ENCODE assay signal across 26 cellular contexts in genomic region chr3:123405936-123406510, GRCh38. TPM values are rescaled to one million over a fixed set of nuclear protein-coding genes. Genes with fewer than 3 reads are reported as not detected.
DNase-seq lines count a peak whose midpoint lies in the region; ATAC-seq and TF ChIP-seq lines count a peak whose summit lies in the region.
"Had no signal": no experiment of that assay in that cellular context is flagged by ENCODE, and none has a peak within 500 bp of the region (broad histone marks: within the 10 kb centered on the region; RNA-seq: fewer than 3 reads in every experiment).

No MANE protein-coding gene starts in this region.

- H3K27ac ChIP-seq in body of pancreas (peak overlapping the region in 3 of 4 donors; percentile 8 to 46 (median 39)), transverse colon (peak overlapping the region; percentile 72 to 86 (median 81))
- H3K27ac ChIP-seq: gastrocnemius medialis, psoas muscle, SJCRH30, thyroid gland had no signal

- POLR2A ChIA-PET in Caco-2 (lab: Charles Lee) = no interaction called here

- peak overlapping the region; percentile 32 for H3K27ac Mint-ChIP-seq in nephron progenitor cell
- no peak overlapping the region for H3K27ac Mint-ChIP-seq in Caco-2 (ENCODE audit: unreplicated experiment)
- H3K27ac Mint-ChIP-seq: activated CD4-positive, alpha-beta memory T cell treated with anti-CD3 and anti-CD28 coated beads, Interleukin-2, amount 10 ng/mL, durations not matched to agents 7 days and 5 days; brain; CD4-positive, alpha-beta T cell; effector memory CD8-positive, alpha-beta T cell; stimulated activated effector memory CD8-positive, alpha-beta T cell treated with anti-CD3 and anti-CD28 coated beads, Interleukin-12 subunit alpha, Interleukin-12 subunit beta, amount 100 ng/mL, for 72 hours; T-cell had no signal

- H3K36me3 ChIP-seq in body of pancreas (replicated peaks in 1 of 2; ENCODE audit: insufficient read depth in 1 of 2, low read depth in 2 of 2) (no peaks in the 10 kb centered on the region), transverse colon (no peaks in the 10 kb centered on the region), Caco-2 (ENCODE audit: control insufficient read depth, insufficient read depth, low read length) (no peaks in the 10 kb centered on the region)
- H3K36me3 ChIP-seq: gastrocnemius medialis, SJCRH30, thyroid gland had no signal

- no peak for ATAC-seq in body of pancreas
- no peak for ATAC-seq in left cardiac atrium
- ATAC-seq: effector memory CD8-positive, alpha-beta T cell; Panc1; stimulated activated effector memory CD8-positive, alpha-beta T cell treated with anti-CD3 and anti-CD28 coated beads, Interleukin-12 subunit alpha, Interleukin-12 subunit beta, amount 100 ng/mL, for 72 hours had no signal

- H3K27me3 ChIP-seq in body of pancreas (no peaks in the 10 kb centered on the region), transverse colon (no peaks in the 10 kb centered on the region), Caco-2 (replicated peaks; ENCODE audit: control insufficient read depth, insufficient read depth, low read length) (no peaks in the 10 kb centered on the region)
- H3K27me3 ChIP-seq: gastrocnemius medialis, thyroid gland had no signal

- H3K9me3 Mint-ChIP-seq in nephron progenitor cell (no peaks in the 10 kb centered on the region), Caco-2 (ENCODE audit: unreplicated experiment) (no peaks in the 10 kb centered on the region)
- H3K9me3 Mint-ChIP-seq: activated CD4-positive, alpha-beta memory T cell treated with anti-CD3 and anti-CD28 coated beads, Interleukin-2, amount 10 ng/mL, durations not matched to agents 7 days and 5 days; brain; CD4-positive, alpha-beta T cell; effector memory CD8-positive, alpha-beta T cell; stimulated activated effector memory CD8-positive, alpha-beta T cell treated with anti-CD3 and anti-CD28 coated beads, Interleukin-12 subunit alpha, Interleukin-12 subunit beta, amount 100 ng/mL, for 72 hours; T-cell had no signal

- H3K4me1 Mint-ChIP-seq in nephron progenitor cell (peaks cover 60% of the 10 kb centered on the region), Caco-2 (ENCODE audit: low read depth, unreplicated experiment) (peaks cover 4% of the 10 kb centered on the region)
- H3K4me1 Mint-ChIP-seq: activated CD4-positive, alpha-beta memory T cell treated with anti-CD3 and anti-CD28 coated beads, Interleukin-2, amount 10 ng/mL, durations not matched to agents 7 days and 5 days; stimulated activated effector memory CD8-positive, alpha-beta T cell treated with anti-CD3 and anti-CD28 coated beads, Interleukin-12 subunit alpha, Interleukin-12 subunit beta, amount 100 ng/mL, for 72 hours; T-cell had no signal

- H3K9me3 ChIP-seq in body of pancreas (no peaks in the 10 kb centered on the region), transverse colon (no peaks in the 10 kb centered on the region), Caco-2 (no peaks in the 10 kb centered on the region)
- H3K9me3 ChIP-seq: gastrocnemius medialis, psoas muscle, SJCRH30, thyroid gland had no signal

- intact Hi-C loops in body of pancreas (cut with DNase I) (no loop called here), left cardiac atrium (cut with DNase I) (no loop called here), transverse colon (cut with DNase I; ENCODE audit: low total_unique reads) (no loop called here), Caco-2 (cut with micrococcal nuclease; ENCODE audit: unreplicated experiment) (loop anchor here (5.0 kb wide), 1 partner anchor 41 kb away; the partner anchor contains the start of gene ADCY5)

- DNase-seq in body of pancreas (no peak), left cardiac atrium (peak; percentile 8), nephron progenitor cell (no peak), transverse colon (no peak), Caco-2 (no peak), GF-D8 (lab: John Stamatoyannopoulos, UW) (no peak), NCI-H345 (lab: John Stamatoyannopoulos, UW) (no peak)
- DNase-seq: activated CD4-positive, alpha-beta memory T cell treated with anti-CD3 and anti-CD28 coated beads, Interleukin-2, amount 10 ng/mL, durations not matched to agents 7 days and 5 days; activated CD4-positive, CD25-positive, alpha-beta regulatory T cell treated with anti-CD3 and anti-CD28 coated beads, Interleukin-2, amount 50 U/mL, for 72 hours; activated effector memory CD4-positive, alpha-beta T cell treated with anti-CD3 and anti-CD28 coated beads, Interleukin-2, amount 50 U/mL, for 16 hours; CD4-positive, alpha-beta T cell; effector memory CD8-positive, alpha-beta T cell; islet precursor cell; KBM-7; NCI-H1436; NK-92 treated with Interleukin-12 subunit alpha and Interleukin-12 subunit beta, amount 100 ng/mL, for 24 hours; SJCRH30; stimulated activated CD4-positive, alpha-beta T cell treated with anti-CD3 and anti-CD28 coated beads, Interleukin-2, amount 100 ng/mL, for 48 hours; T-cell had no signal

- no peak for TF ChIP-seq EP300 in transverse colon (IDR thresholded peaks at IDR 0.05; ENCODE audit: low read depth)

- H3K4me1 ChIP-seq in body of pancreas = peaks cover 49% of the 10 kb centered on the region
- peaks cover 22 to 62% (median 37%) of the 10 kb centered on the region in 4 donors for H3K4me1 ChIP-seq in transverse colon
- peaks cover 26% of the 10 kb centered on the region for H3K4me1 ChIP-seq in Caco-2
- H3K4me1 ChIP-seq: gastrocnemius medialis, psoas muscle, SJCRH30, thyroid gland had no signal

- CTCF ChIA-PET in Caco-2 (lab: Charles Lee) = no interaction called here

- 89 to 96% methylated on average over 8 of the region's 8 CpGs for WGBS in body of pancreas, 2 donors
- WGBS in transverse colon (ENCODE audit: low coverage in 1 of 2), 2 donors = 83 to 88% methylated on average over 1 to 8 of the region's 8 CpGs

- TF ChIP-seq CTCF in body of pancreas (IDR thresholded peaks at IDR 0.05) (no peak), nephron progenitor cell (IDR thresholded peaks at IDR 0.05) (no peak), transverse colon (IDR thresholded peaks at IDR 0.05) (no peak), Caco-2 (IDR thresholded peaks at IDR 0.05; ENCODE audit: insufficient read depth in 1 of 2, low read depth in 1 of 2, low read length in 1 of 2, severe bottlenecking in 1 of 2, unreplicated experiment in 1 of 2) (no peak)

- H3K36me3 Mint-ChIP-seq in nephron progenitor cell (ENCODE audit: low read depth) (no peaks in the 10 kb centered on the region), Caco-2 (ENCODE audit: insufficient read depth, unreplicated experiment) (no peaks in the 10 kb centered on the region)
- H3K36me3 Mint-ChIP-seq: brain; stimulated activated effector memory CD8-positive, alpha-beta T cell treated with anti-CD3 and anti-CD28 coated beads, Interleukin-12 subunit alpha, Interleukin-12 subunit beta, amount 100 ng/mL, for 72 hours; T-cell had no signal

- TF ChIP-seq POLR2A in body of pancreas (IDR thresholded peaks at IDR 0.05) (no peak), transverse colon (IDR thresholded peaks at IDR 0.05) (no peak)

- in situ Hi-C loops in transverse colon (cut with MboI; ENCODE audit: low pct_ligation_motif_present in 1 of 4, low pct_unique_long_range_greater_than_20kb in 1 of 4, low sequenced_read_pairs in 3 of 4) = no loop called here

- H3K4me3 ChIP-seq in body of pancreas (no peak overlapping the region), transverse colon (no peak overlapping the region), Caco-2 (ENCODE audit: low read depth, low read length) (no peak overlapping the region)
- H3K4me3 ChIP-seq: gastrocnemius medialis, psoas muscle, SJCRH30, smooth muscle cell, thyroid gland had no signal

- H3K27me3 Mint-ChIP-seq in nephron progenitor cell (ENCODE audit: low read depth, poor library complexity) (peaks cover 23% of the 10 kb centered on the region), Caco-2 (ENCODE audit: insufficient read depth, unreplicated experiment) (no peaks in the 10 kb centered on the region)

- BruUV-seq in Caco-2 (replicated peaks; lab: Mats Ljungman, UMichigan) = no TSS peak

- no peak overlapping the region for H3K4me3 Mint-ChIP-seq in nephron progenitor cell
- H3K4me3 Mint-ChIP-seq in Caco-2 (ENCODE audit: unreplicated experiment) = no peak overlapping the region
- H3K4me3 Mint-ChIP-seq: activated CD4-positive, alpha-beta memory T cell treated with anti-CD3 and anti-CD28 coated beads, Interleukin-2, amount 10 ng/mL, durations not matched to agents 7 days and 5 days; brain; CD4-positive, alpha-beta T cell; effector memory CD8-positive, alpha-beta T cell; stimulated activated effector memory CD8-positive, alpha-beta T cell treated with anti-CD3 and anti-CD28 coated beads, Interleukin-12 subunit alpha, Interleukin-12 subunit beta, amount 100 ng/mL, for 72 hours; T-cell had no signal

RNA-seq across cellular contexts. Expression of gene ADCY5, which starts 42.9 kb away (rescaled TPM):
- total RNA-seq in body of pancreas = 10 to 100 TPM; 10.6 to 18.8 TPM
- total RNA-seq in left cardiac atrium = 100 to 1,000 TPM; 104 to 134 TPM
- total RNA-seq in transverse colon = 10 to 100 TPM; 13.9 to 42.0 (median 28.6) TPM
- 0.44 and 0.91 TPM in 2 replicates for total RNA-seq in Caco-2 (2022)
- total RNA-seq: activated CD4-positive, alpha-beta memory T cell treated with anti-CD3 and anti-CD28 coated beads, Interleukin-2, amount 10 ng/mL, durations not matched to agents 7 days and 5 days; CD4-positive, alpha-beta T cell had no signal
